22 cellular contexts compared by ENCODE assay signal in genomic region chr7:2650451-2650850, GRCh38. TPM values are rescaled to one million over a fixed set of nuclear protein-coding genes. Genes with fewer than 3 reads are reported as not detected.
"Had no signal": no experiment of that assay in that cellular context is flagged by ENCODE, and none has a peak within 500 bp of the region (broad histone marks: within the 10 kb centered on the region; RNA-seq: fewer than 3 reads in every experiment).

No MANE protein-coding gene starts in this region.

- H3K27ac Mint-ChIP-seq: activated naive CD4-positive, alpha-beta T cell treated with anti-CD3 and anti-CD28 coated beads, Interleukin-2, amount 10 ng/mL, durations not matched to agents 7 days and 5 days; activated T-helper 2 cell treated with anti-CD3 and anti-CD28 coated beads, Interferon-gamma antibody, Interleukin-2, Interleukin-4, amounts not matched to agents 10 μg/mL and 5 μg/mL and 100 μg/mL, durations not matched to agents 14 hours and 24 hours and 36 hours; T-cell had no signal

- H3K4me1 ChIP-seq: body of pancreas, right atrium auricular region had no signal

- ATAC-seq: activated CD4-positive, CD25-positive, alpha-beta regulatory T cell treated with anti-CD3 and anti-CD28 coated beads, Interleukin-2, amount 50 U/mL, for 24 hours; body of pancreas; gastroesophageal sphincter; left colon; stimulated activated naive CD8-positive, alpha-beta T cell treated with anti-CD3 and anti-CD28 coated beads, Interleukin-15, Interleukin-2, amounts not matched to agents 100 U/mL and 50 U/mL, for 24 hours; T-cell had no signal

- H3K9me3 ChIP-seq: adrenal gland, body of pancreas, gastroesophageal sphincter, neutrophil, right atrium auricular region, suprapubic skin had no signal

- DNase-seq: activated naive CD4-positive, alpha-beta T cell treated with anti-CD3 and anti-CD28 coated beads, Interleukin-2, amount 10 ng/mL, durations not matched to agents 7 days and 5 days; activated T-cell treated with anti-CD3 and anti-CD28 coated beads for 4 hours; adrenal gland; body of pancreas; effector memory CD4-positive, alpha-beta T cell; left colon; stimulated activated CD4-positive, alpha-beta T cell treated with anti-CD3 and anti-CD28 coated beads, Interleukin-15, amount 100 ng/mL, for 24 hours; stimulated activated CD4-positive, alpha-beta T cell treated with anti-CD3 and anti-CD28 coated beads, Interleukin-4, amount 100 ng/mL, for 1 hour; stimulated activated naive CD8-positive, alpha-beta T cell treated with anti-CD3 and anti-CD28 coated beads, Interleukin-15, Interleukin-2, amounts not matched to agents 100 U/mL and 50 U/mL, for 24 hours; T-cell; T-helper 9 cell; trophoblast cell had no signal

- H3K9me3 Mint-ChIP-seq: activated naive CD4-positive, alpha-beta T cell treated with anti-CD3 and anti-CD28 coated beads, Interleukin-2, amount 10 ng/mL, durations not matched to agents 7 days and 5 days; activated T-helper 2 cell treated with anti-CD3 and anti-CD28 coated beads, Interferon-gamma antibody, Interleukin-2, Interleukin-4, amounts not matched to agents 10 μg/mL and 5 μg/mL and 100 μg/mL, durations not matched to agents 14 hours and 24 hours and 36 hours; central memory CD8-positive, alpha-beta T cell; T-cell had no signal

- H3K4me3 Mint-ChIP-seq: activated naive CD4-positive, alpha-beta T cell treated with anti-CD3 and anti-CD28 coated beads, Interleukin-2, amount 10 ng/mL, durations not matched to agents 7 days and 5 days; central memory CD8-positive, alpha-beta T cell; T-cell had no signal

- H3K27me3 ChIP-seq: adrenal gland, body of pancreas, gastroesophageal sphincter, neutrophil, right atrium auricular region, suprapubic skin had no signal

- H3K27ac ChIP-seq: adrenal gland, body of pancreas, gastroesophageal sphincter, neutrophil, right atrium auricular region, SK-N-MC, skin epidermis, suprapubic skin had no signal

- H3K4me3 ChIP-seq: adrenal gland, body of pancreas, gastroesophageal sphincter, lung, right atrium auricular region, SK-N-MC, skin epidermis, suprapubic skin had no signal

- H3K36me3 Mint-ChIP-seq: activated naive CD4-positive, alpha-beta T cell treated with anti-CD3 and anti-CD28 coated beads, Interleukin-2, amount 10 ng/mL, durations not matched to agents 7 days and 5 days; T-cell had no signal

- H3K27me3 Mint-ChIP-seq: activated naive CD4-positive, alpha-beta T cell treated with anti-CD3 and anti-CD28 coated beads, Interleukin-2, amount 10 ng/mL, durations not matched to agents 7 days and 5 days; central memory CD8-positive, alpha-beta T cell; T-cell had no signal

RNA-seq across cellular contexts. Expression of gene AMZ1, which starts 37.6 kb away (rescaled TPM):
- total RNA-seq: body of pancreas had no signal
